1 cellular context compared by ENCODE assay signal in genomic region chr1:182084487-182085316, GRCh38.
TF ChIP-seq lines count a peak whose summit lies in the region.

No MANE protein-coding gene starts in this region.

TF ChIP-seq in K562, 482 proteins besides CTCF, POLR2A, EP300 and RAD21 (continued from another document and continues in another):
- 0 out of 2 replicates have a peak, but pooled peaks have one; percentile 18 for TF ChIP-seq TARDBP (IDR thresholded peaks at IDR 0.05)
- TF ChIP-seq PCBP1 (IDR thresholded peaks at IDR 0.05; ENCODE audit: low read depth, low read length, poor library complexity, severe bottlenecking): no peak
- TF ChIP-seq NCOA2 (IDR thresholded peaks at IDR 0.05; ENCODE audit: partially characterized antibody in 2 of 2): no peak
- TF ChIP-seq, protein P1, sequence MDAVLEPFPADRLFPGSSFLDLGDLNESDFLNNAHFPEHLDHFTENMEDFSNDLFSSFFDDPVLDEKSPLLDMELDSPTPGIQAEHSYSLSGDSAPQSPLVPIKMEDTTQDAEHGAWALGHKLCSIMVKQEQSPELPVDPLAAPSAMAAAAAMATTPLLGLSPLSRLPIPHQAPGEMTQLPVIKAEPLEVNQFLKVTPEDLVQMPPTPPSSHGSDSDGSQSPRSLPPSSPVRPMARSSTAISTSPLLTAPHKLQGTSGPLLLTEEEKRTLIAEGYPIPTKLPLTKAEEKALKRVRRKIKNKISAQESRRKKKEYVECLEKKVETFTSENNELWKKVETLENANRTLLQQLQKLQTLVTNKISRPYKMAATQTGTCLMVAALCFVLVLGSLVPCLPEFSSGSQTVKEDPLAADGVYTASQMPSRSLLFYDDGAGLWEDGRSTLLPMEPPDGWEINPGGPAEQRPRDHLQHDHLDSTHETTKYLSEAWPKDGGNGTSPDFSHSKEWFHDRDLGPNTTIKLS (IDR thresholded peaks at IDR 0.05; ENCODE audit: borderline replicate concordance, low read depth): no peak
- TF ChIP-seq, protein P2, sequence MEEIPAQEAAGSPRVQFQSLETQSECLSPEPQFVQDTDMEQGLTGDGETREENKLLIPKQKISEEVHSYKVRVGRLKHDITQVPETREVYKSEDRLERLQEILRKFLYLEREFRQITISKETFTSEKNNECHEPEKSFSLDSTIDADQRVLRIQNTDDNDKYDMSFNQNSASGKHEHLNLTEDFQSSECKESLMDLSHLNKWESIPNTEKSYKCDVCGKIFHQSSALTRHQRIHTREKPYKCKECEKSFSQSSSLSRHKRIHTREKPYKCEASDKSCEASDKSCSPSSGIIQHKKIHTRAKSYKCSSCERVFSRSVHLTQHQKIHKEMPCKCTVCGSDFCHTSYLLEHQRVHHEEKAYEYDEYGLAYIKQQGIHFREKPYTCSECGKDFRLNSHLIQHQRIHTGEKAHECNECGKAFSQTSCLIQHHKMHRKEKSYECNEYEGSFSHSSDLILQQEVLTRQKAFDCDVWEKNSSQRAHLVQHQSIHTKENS (CRISPR knock-in tag; IDR thresholded peaks at IDR 0.05): no peak
- TF ChIP-seq CBFB (CRISPR knock-in tag; IDR thresholded peaks at IDR 0.05): no peak
- no peak for TF ChIP-seq CHD1 (IDR thresholded peaks at IDR 0.05; ENCODE audit: low read length)
- TF ChIP-seq KAT8 (IDR thresholded peaks at IDR 0.05; ENCODE audit: low read depth): no peak
- TF ChIP-seq, protein P3, sequence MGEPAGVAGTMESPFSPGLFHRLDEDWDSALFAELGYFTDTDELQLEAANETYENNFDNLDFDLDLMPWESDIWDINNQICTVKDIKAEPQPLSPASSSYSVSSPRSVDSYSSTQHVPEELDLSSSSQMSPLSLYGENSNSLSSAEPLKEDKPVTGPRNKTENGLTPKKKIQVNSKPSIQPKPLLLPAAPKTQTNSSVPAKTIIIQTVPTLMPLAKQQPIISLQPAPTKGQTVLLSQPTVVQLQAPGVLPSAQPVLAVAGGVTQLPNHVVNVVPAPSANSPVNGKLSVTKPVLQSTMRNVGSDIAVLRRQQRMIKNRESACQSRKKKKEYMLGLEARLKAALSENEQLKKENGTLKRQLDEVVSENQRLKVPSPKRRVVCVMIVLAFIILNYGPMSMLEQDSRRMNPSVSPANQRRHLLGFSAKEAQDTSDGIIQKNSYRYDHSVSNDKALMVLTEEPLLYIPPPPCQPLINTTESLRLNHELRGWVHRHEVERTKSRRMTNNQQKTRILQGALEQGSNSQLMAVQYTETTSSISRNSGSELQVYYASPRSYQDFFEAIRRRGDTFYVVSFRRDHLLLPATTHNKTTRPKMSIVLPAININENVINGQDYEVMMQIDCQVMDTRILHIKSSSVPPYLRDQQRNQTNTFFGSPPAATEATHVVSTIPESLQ (CRISPR knock-in tag; IDR thresholded peaks at IDR 0.05): no peak
- TF ChIP-seq PML (IDR thresholded peaks at IDR 0.05; ENCODE audit: low read length): no peak
- TF ChIP-seq PRMT5 (CRISPR knock-in tag; IDR thresholded peaks at IDR 0.05): no peak
- no peak for TF ChIP-seq KAT2B (IDR thresholded peaks at IDR 0.05; ENCODE audit: low read depth, low read length)
- no peak for TF ChIP-seq RREB1 (CRISPR knock-in tag; IDR thresholded peaks at IDR 0.05)
- no peak for TF ChIP-seq ZNF449 (CRISPR knock-in tag; IDR thresholded peaks at IDR 0.05)
- TF ChIP-seq ESRRA (IDR thresholded peaks at IDR 0.05; ENCODE audit: borderline replicate concordance, low read depth): peak; percentile 36; the same call in 1 of the 2 replicates
- TF ChIP-seq, protein P4, sequence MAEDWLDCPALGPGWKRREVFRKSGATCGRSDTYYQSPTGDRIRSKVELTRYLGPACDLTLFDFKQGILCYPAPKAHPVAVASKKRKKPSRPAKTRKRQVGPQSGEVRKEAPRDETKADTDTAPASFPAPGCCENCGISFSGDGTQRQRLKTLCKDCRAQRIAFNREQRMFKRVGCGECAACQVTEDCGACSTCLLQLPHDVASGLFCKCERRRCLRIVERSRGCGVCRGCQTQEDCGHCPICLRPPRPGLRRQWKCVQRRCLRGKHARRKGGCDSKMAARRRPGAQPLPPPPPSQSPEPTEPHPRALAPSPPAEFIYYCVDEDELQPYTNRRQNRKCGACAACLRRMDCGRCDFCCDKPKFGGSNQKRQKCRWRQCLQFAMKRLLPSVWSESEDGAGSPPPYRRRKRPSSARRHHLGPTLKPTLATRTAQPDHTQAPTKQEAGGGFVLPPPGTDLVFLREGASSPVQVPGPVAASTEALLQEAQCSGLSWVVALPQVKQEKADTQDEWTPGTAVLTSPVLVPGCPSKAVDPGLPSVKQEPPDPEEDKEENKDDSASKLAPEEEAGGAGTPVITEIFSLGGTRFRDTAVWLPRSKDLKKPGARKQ (CRISPR knock-in tag; IDR thresholded peaks at IDR 0.05): no peak
- TF ChIP-seq, protein P5, sequence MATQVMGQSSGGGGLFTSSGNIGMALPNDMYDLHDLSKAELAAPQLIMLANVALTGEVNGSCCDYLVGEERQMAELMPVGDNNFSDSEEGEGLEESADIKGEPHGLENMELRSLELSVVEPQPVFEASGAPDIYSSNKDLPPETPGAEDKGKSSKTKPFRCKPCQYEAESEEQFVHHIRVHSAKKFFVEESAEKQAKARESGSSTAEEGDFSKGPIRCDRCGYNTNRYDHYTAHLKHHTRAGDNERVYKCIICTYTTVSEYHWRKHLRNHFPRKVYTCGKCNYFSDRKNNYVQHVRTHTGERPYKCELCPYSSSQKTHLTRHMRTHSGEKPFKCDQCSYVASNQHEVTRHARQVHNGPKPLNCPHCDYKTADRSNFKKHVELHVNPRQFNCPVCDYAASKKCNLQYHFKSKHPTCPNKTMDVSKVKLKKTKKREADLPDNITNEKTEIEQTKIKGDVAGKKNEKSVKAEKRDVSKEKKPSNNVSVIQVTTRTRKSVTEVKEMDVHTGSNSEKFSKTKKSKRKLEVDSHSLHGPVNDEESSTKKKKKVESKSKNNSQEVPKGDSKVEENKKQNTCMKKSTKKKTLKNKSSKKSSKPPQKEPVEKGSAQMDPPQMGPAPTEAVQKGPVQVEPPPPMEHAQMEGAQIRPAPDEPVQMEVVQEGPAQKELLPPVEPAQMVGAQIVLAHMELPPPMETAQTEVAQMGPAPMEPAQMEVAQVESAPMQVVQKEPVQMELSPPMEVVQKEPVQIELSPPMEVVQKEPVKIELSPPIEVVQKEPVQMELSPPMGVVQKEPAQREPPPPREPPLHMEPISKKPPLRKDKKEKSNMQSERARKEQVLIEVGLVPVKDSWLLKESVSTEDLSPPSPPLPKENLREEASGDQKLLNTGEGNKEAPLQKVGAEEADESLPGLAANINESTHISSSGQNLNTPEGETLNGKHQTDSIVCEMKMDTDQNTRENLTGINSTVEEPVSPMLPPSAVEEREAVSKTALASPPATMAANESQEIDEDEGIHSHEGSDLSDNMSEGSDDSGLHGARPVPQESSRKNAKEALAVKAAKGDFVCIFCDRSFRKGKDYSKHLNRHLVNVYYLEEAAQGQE (CRISPR knock-in tag; IDR thresholded peaks at IDR 0.05; ENCODE audit: low read depth): no peak; the same call in 1 of the 2 replicates
- no peak for TF ChIP-seq TAF15 (IDR thresholded peaks at IDR 0.05; ENCODE audit: low read depth, low read length)
- no peak for TF ChIP-seq ZNF408 (CRISPR knock-in tag; IDR thresholded peaks at IDR 0.05; ENCODE audit: low read depth)
- TF ChIP-seq TEAD1 (CRISPR knock-in tag; IDR thresholded peaks at IDR 0.05): no peak
- TF ChIP-seq NFATC3 (IDR thresholded peaks at IDR 0.05): no peak
- no peak for TF ChIP-seq ZBTB2 (IDR thresholded peaks at IDR 0.05)
- TF ChIP-seq SRSF3 (IDR thresholded peaks at IDR 0.05; ENCODE audit: insufficient read depth, low read length): no peak
- no peak for TF ChIP-seq ZNF644 (tag; IDR thresholded peaks at IDR 0.05; ENCODE audit: low read depth)
- TF ChIP-seq, protein P6, sequence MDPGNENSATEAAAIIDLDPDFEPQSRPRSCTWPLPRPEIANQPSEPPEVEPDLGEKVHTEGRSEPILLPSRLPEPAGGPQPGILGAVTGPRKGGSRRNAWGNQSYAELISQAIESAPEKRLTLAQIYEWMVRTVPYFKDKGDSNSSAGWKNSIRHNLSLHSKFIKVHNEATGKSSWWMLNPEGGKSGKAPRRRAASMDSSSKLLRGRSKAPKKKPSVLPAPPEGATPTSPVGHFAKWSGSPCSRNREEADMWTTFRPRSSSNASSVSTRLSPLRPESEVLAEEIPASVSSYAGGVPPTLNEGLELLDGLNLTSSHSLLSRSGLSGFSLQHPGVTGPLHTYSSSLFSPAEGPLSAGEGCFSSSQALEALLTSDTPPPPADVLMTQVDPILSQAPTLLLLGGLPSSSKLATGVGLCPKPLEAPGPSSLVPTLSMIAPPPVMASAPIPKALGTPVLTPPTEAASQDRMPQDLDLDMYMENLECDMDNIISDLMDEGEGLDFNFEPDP (CRISPR knock-in tag; IDR thresholded peaks at IDR 0.05): no peak
- TF ChIP-seq, protein P7, sequence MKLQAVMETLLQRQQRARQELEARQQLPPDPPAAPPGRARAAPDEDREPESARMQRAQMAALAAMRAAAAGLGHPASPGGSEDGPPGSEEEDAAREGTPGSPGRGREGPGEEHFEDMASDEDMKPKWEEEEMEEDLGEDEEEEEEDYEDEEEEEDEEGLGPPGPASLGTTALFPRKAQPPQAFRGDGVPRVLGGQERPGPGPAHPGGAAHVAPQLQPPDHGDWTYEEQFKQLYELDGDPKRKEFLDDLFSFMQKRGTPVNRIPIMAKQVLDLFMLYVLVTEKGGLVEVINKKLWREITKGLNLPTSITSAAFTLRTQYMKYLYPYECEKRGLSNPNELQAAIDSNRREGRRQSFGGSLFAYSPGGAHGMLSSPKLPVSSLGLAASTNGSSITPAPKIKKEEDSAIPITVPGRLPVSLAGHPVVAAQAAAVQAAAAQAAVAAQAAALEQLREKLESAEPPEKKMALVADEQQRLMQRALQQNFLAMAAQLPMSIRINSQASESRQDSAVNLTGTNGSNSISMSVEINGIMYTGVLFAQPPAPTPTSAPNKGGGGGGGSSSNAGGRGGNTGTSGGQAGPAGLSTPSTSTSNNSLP (IDR thresholded peaks at IDR 0.05; ENCODE audit: borderline replicate concordance, low read depth, low read length): peak; percentile 63; the same call in 1 of the 2 replicates
- no peak for TF ChIP-seq ASH1L (IDR thresholded peaks at IDR 0.05; ENCODE audit: borderline replicate concordance, low read depth, partially characterized antibody)
- 0 out of 2 replicates have a peak, but pooled peaks have one; percentile 37 for TF ChIP-seq ZNF41 (CRISPR knock-in tag; conservative IDR thresholded peaks at IDR 0.05)
- no peak for TF ChIP-seq ZNF232 (CRISPR knock-in tag; IDR thresholded peaks at IDR 0.05)
- no peak for TF ChIP-seq NFXL1 (CRISPR knock-in tag; IDR thresholded peaks at IDR 0.05)
